Comparison of ENCODE assay signal across 8 cellular contexts in genomic region chr11:119107538-119108150, GRCh38. TPM values are rescaled to one million over a fixed set of nuclear protein-coding genes. Genes with fewer than 3 reads are reported as not detected.
A peak's percentile ranks its signal among the peaks of the same experiment; 100 is the strongest.
DNase-seq lines count a peak whose midpoint lies in the region; ATAC-seq and TF ChIP-seq lines count a peak whose summit lies in the region.

No MANE protein-coding gene starts in this region.

- H3K27ac Mint-ChIP-seq in IgD-negative memory B cell = peak overlapping the region; percentile 76 to 88 (median 84)

- H3K27ac ChIP-seq in caudate nucleus (ENCODE audit: low read depth, low read length) (peak overlapping the region; percentile 36), lower lobe of right lung (peak overlapping the region; percentile 87), upper lobe of left lung (peak overlapping the region; percentile 81 to 93 (median 87))

- H3K9me3 ChIP-seq in lower lobe of right lung (no peaks in the 10 kb centered on the region), upper lobe of left lung (no peaks in the 10 kb centered on the region)

- peak; percentile 65 for DNase-seq in D341Med (ENCODE audit: low spot score)
- peak in 3 of 61 donors; percentile 45 to 58 (median 55) for DNase-seq in caudate nucleus (lab: John Stamatoyannopoulos, UW)
- peak; percentile 52 for DNase-seq in lower lobe of right lung
- DNase-seq in upper lobe of left lung = no peak
- no peak for DNase-seq in H4 (ENCODE audit: low spot score)
- no peak for DNase-seq in NCI-H1930 (lab: John Stamatoyannopoulos, UW)

- H3K4me3 Mint-ChIP-seq in IgD-negative memory B cell = peak overlapping the region; percentile 90 to 95 (median 94)

- H3K4me3 ChIP-seq in lower lobe of right lung (peak overlapping the region; percentile 99), upper lobe of left lung (peak overlapping the region; percentile 67 to 99 (median 86))

- peak; percentile 24 for ATAC-seq in GM21390 (IDR thresholded peaks at IDR 0.05; ENCODE audit: unreplicated experiment)
- peak; percentile 40 to 54 for ATAC-seq in lower lobe of right lung
- peak in 1 of 2 donors; percentile 35 for ATAC-seq in upper lobe of left lung (ENCODE audit: low FRiP score in 2 of 2)

- H3K36me3 Mint-ChIP-seq in IgD-negative memory B cell = peaks cover 2% of the 10 kb centered on the region

- TF ChIP-seq POLR2A in upper lobe of left lung (IDR thresholded peaks at IDR 0.05) = no peak

- 0% methylated on average over 11 to 20 of the region's 65 CpGs for WGBS in upper lobe of left lung, 2 donors

- H3K4me1 Mint-ChIP-seq in IgD-negative memory B cell = peaks cover 12 to 33% (median 30%) of the 10 kb centered on the region in 3 donors

- H3K4me1 ChIP-seq in lower lobe of right lung (peaks cover 49% of the 10 kb centered on the region), upper lobe of left lung (peaks cover 29 to 50% (median 31%) of the 10 kb centered on the region in 4 donors)

- no peak for TF ChIP-seq EP300 in upper lobe of left lung (IDR thresholded peaks at IDR 0.05)

- H3K36me3 ChIP-seq in lower lobe of right lung (peaks cover 29% of the 10 kb centered on the region), upper lobe of left lung (peaks cover 17 to 27% (median 20%) of the 10 kb centered on the region in 4 donors)

- H3K27me3 ChIP-seq in lower lobe of right lung (ENCODE audit: low read depth) (no peaks in the 10 kb centered on the region), upper lobe of left lung (no peaks in the 10 kb centered on the region)

- intact Hi-C loops in lower lobe of right lung (cut with DNase I) = no loop called here

- no peaks in the 10 kb centered on the region for H3K9me3 Mint-ChIP-seq in IgD-negative memory B cell

- no peaks in the 10 kb centered on the region for H3K27me3 Mint-ChIP-seq in IgD-negative memory B cell

- no peak for TF ChIP-seq CTCF in lower lobe of right lung (IDR thresholded peaks at IDR 0.05)
- TF ChIP-seq CTCF in upper lobe of left lung (IDR thresholded peaks at IDR 0.05) = no peak

RNA-seq across cellular contexts. Expression of gene C2CD2L, which starts 0.5 kb away (rescaled TPM):
- 5.6 TPM for polyA plus RNA-seq in IgD-negative memory B cell
- total RNA-seq in lower lobe of right lung (16.5 TPM), upper lobe of left lung (10 to 100 TPM; 13.0 to 26.2 (median 19.8) TPM)
- 2.3 and 5.1 TPM in 2 replicates for total RNA-seq in H4 (2014; rRNA removed; shearing (Covaris generic))

RNA-seq across cellular contexts. Expression of gene DPAGT1, which starts 6.0 kb away (rescaled TPM):
- polyA plus RNA-seq in IgD-negative memory B cell = 34.7 TPM
- 40.6 TPM for total RNA-seq in lower lobe of right lung
- total RNA-seq in upper lobe of left lung = 10 to 100 TPM; 18.6 to 43.9 (median 28.3) TPM
- 25.0 and 43.7 TPM in 2 replicates for total RNA-seq in H4 (2014; rRNA removed; shearing (Covaris generic))

RNA-seq across cellular contexts. Expression of gene HINFP, which starts 13.7 kb away (rescaled TPM):
- 12.9 TPM for polyA plus RNA-seq in IgD-negative memory B cell
- 31.0 TPM for total RNA-seq in lower lobe of right lung
- total RNA-seq in upper lobe of left lung = 10 to 100 TPM; 22.3 to 90.1 (median 25.6) TPM
- 6.1 and 7.2 TPM in 2 replicates for total RNA-seq in H4 (2014; rRNA removed; shearing (Covaris generic))

RNA-seq across cellular contexts. Expression of gene HMBS, which starts 23.0 kb away (rescaled TPM):
- polyA plus RNA-seq in IgD-negative memory B cell = 24.8 TPM
- total RNA-seq in lower lobe of right lung = 16.7 TPM
- total RNA-seq in upper lobe of left lung = 10 to 100 TPM in 5 of 6 donors, 1 to 10 TPM in 1; 8.4 to 20.4 (median 13.4) TPM
- 6.2 and 16.4 TPM in 2 replicates for total RNA-seq in H4 (2014; rRNA removed; shearing (Covaris generic))

RNA-seq across cellular contexts. Expression of gene VPS11, which starts 40.0 kb away (rescaled TPM):
- 52.6 TPM for polyA plus RNA-seq in IgD-negative memory B cell
- total RNA-seq in lower lobe of right lung = 45.6 TPM
- total RNA-seq in upper lobe of left lung = 10 to 100 TPM; 24.9 to 88.0 (median 40.4) TPM
- 13.8 and 19.2 TPM in 2 replicates for total RNA-seq in H4 (2014; rRNA removed; shearing (Covaris generic))

Comparison
In these comparisons a context has a peak if more than half of its experiments do, and no peak if none do; other contexts are left out.
1. DNase-seq: peak in D341Med (single experiment) and lower lobe of right lung (single experiment); none in upper lobe of left lung (0 of 2), H4 (single experiment) and NCI-H1930 (0 of 2).
2. H3K27ac ChIP-seq: peak in every context shown above with its lines; median percentile 87 in lower lobe of right lung; 87 in upper lobe of left lung; 36 in caudate nucleus.